ENCODE assay signal across 8 cellular contexts in genomic region chr6:31836676-31837611, GRCh38. TPM values are rescaled to one million over a fixed set of nuclear protein-coding genes. Genes with fewer than 3 reads are reported as not detected.
DNase-seq lines count a peak whose midpoint lies in the region; ATAC-seq and TF ChIP-seq lines count a peak whose summit lies in the region.

No MANE protein-coding gene starts in this region.

- in situ Hi-C loops in mammary epithelial cell (cut with MboI; ENCODE audit: low sequenced_read_pairs in 2 of 2) = no loop called here

- H3K9me2 ChIP-seq in Karpas-422 (replicated peaks; ENCODE audit: insufficient read depth, low read length) = no peaks in the 10 kb centered on the region

- WGBS in mammary epithelial cell (ENCODE audit: low coverage, missing lambda C conversion rate) = 5% methylated on average over 8 of the region's 11 CpGs
- WGBS in mesenchymal stem cell = 10% methylated on average over 9 of the region's 11 CpGs

- no peak overlapping the region for H2BK5ac ChIP-seq in mesenchymal stem cell (ENCODE audit: low read depth, low read length, poor library complexity, severe bottlenecking)

- H2BK12ac ChIP-seq in mesenchymal stem cell (ENCODE audit: low read length in 2 of 2) = no peak overlapping the region

- H2BK15ac ChIP-seq in mesenchymal stem cell (ENCODE audit: low read depth, poor library complexity, severe bottlenecking) = no peak overlapping the region

- CTCF ChIA-PET in mammary epithelial cell (lab: Charles Lee; ENCODE audit: low non-redundant PET) = interaction anchor here (0.6 kb wide), 1 partner anchor 64 kb away, joined by 3 read pairs; no protein-coding TSS in a partner anchor

- peak overlapping the region in 1 of 2 experiments; percentile 48 for H3K14ac ChIP-seq in mesenchymal stem cell (ENCODE audit: low read length in 2 of 2)

- no peak overlapping the region for H4K8ac ChIP-seq in mesenchymal stem cell (ENCODE audit: low read length)

- no peak overlapping the region for H3K18ac ChIP-seq in mesenchymal stem cell (ENCODE audit: low read depth in 1 of 2, low read length in 2 of 2)

- H3K27me3 ChIP-seq in BE2C = no peaks in the 10 kb centered on the region
- no peaks in the 10 kb centered on the region for H3K27me3 ChIP-seq in Karpas-422 (ENCODE audit: low read length)
- H3K27me3 ChIP-seq in mammary epithelial cell (ENCODE audit: insufficient read depth, low read length) = no peaks in the 10 kb centered on the region
- no peaks in the 10 kb centered on the region for H3K27me3 ChIP-seq in mesenchymal stem cell (ENCODE audit: control insufficient read depth in 1 of 2, insufficient read depth in 1 of 2, low read length in 2 of 2)

- H2AFZ ChIP-seq in Karpas-422 (ENCODE audit: low read length) (no peak overlapping the region), mammary epithelial cell (ENCODE audit: low read depth, low read length) (no peak overlapping the region), mesenchymal stem cell (ENCODE audit: low read depth, low read length) (no peak overlapping the region)

- H3K9me3 ChIP-seq in BE2C (no peaks in the 10 kb centered on the region), Karpas-422 (ENCODE audit: low read length) (no peaks in the 10 kb centered on the region), mammary epithelial cell (replicated peaks; ENCODE audit: insufficient read depth, low read length) (no peaks in the 10 kb centered on the region), mesenchymal stem cell (ENCODE audit: control insufficient read depth, low read length) (no peaks in the 10 kb centered on the region)

- peaks cover 9% of the 10 kb centered on the region for H3K79me1 ChIP-seq in mesenchymal stem cell (replicated peaks; ENCODE audit: low read length, poor library complexity, severe bottlenecking)

- no peak overlapping the region for H3K23ac ChIP-seq in mesenchymal stem cell (ENCODE audit: low read length in 2 of 2)

- H3K4me2 ChIP-seq in Karpas-422 (ENCODE audit: low read depth, low read length, poor library complexity, severe bottlenecking) (peak overlapping the region; percentile 91), mammary epithelial cell (ENCODE audit: insufficient read depth, low read depth, low read length) (peak overlapping the region; percentile 86), mesenchymal stem cell (ENCODE audit: low read length, poor library complexity, severe bottlenecking) (peak overlapping the region; percentile 98)

- no TSS peak for BruUV-seq in mammary epithelial cell (replicated peaks; lab: Mats Ljungman, UMichigan)

- intact Hi-C loops in mammary epithelial cell (cut with micrococcal nuclease) = loop anchor here (5.0 kb wide), 1 partner anchor 110 kb away; the partner anchor contains the start of gene CFB

- DNase-seq in BE2C (no peak), Karpas-422 (peak; percentile 62), mammary epithelial cell (peak; percentile 40), mesenchymal stem cell (peak; percentile 68), kidney tubule cell (ENCODE audit: low spot score) (no peak), NCI-H2107 treated with DMSO at 0.1 percent for 48 hours (lab: John Stamatoyannopoulos, UW; ENCODE audit: unreplicated experiment) (no peak)

- TF ChIP-seq CTCF in BE2C (IDR thresholded peaks at IDR 0.05; ENCODE audit: low read depth, low read length) (no peak), mammary epithelial cell (conservative IDR thresholded peaks at IDR 0.05 in 1 of 2, IDR thresholded peaks at IDR 0.05 in 1 of 2; ENCODE audit: extremely low read depth in 1 of 2, insufficient read depth in 1 of 2, low read depth in 1 of 2, low read length in 2 of 2) (peak; percentile 1 to 5)

- H3K4ac ChIP-seq in mesenchymal stem cell (ENCODE audit: low read depth in 1 of 2, low read length in 2 of 2) = no peak overlapping the region

- H3K79me2 ChIP-seq in Karpas-422 (ENCODE audit: low read length) (peaks cover 41% of the 10 kb centered on the region), mammary epithelial cell (ENCODE audit: insufficient read depth, low read length) (peaks cover 57% of the 10 kb centered on the region)

- H4K91ac ChIP-seq in mesenchymal stem cell (ENCODE audit: low read length) = no peak overlapping the region

- H3K36me3 ChIP-seq in BE2C = peaks cover 48% of the 10 kb centered on the region
- H3K36me3 ChIP-seq in Karpas-422 (ENCODE audit: insufficient read depth, low read length) = peaks cover 49% of the 10 kb centered on the region
- peaks cover 26% of the 10 kb centered on the region for H3K36me3 ChIP-seq in mammary epithelial cell (ENCODE audit: insufficient read depth, low read length)
- peaks cover 46 to 51% of the 10 kb centered on the region in 2 experiments for H3K36me3 ChIP-seq in mesenchymal stem cell (ENCODE audit: control insufficient read depth in 1 of 2, insufficient read depth in 2 of 2, low read depth in 1 of 2, low read length in 2 of 2)

- peak overlapping the region; percentile 100 for H3K4me3 ChIP-seq in BE2C (ENCODE audit: low read depth, low read length)
- peak overlapping the region; percentile 99 for H3K4me3 ChIP-seq in Karpas-422 (ENCODE audit: low read length)
- H3K4me3 ChIP-seq in mammary epithelial cell (replicated peaks in 1 of 3; ENCODE audit: insufficient read depth in 1 of 3, low read depth in 2 of 3, low read length in 3 of 3) = peak overlapping the region; percentile 73 to 96 (median 82)
- H3K4me3 ChIP-seq in mesenchymal stem cell (ENCODE audit: insufficient read depth in 1 of 2, low read depth in 1 of 2, low read length in 2 of 2) = peak overlapping the region; percentile 40 to 100

- H4K20me1 ChIP-seq in Karpas-422 (ENCODE audit: insufficient read depth, low read depth, low read length) = peaks cover 26% of the 10 kb centered on the region; the same call in 1 of the 2 replicates
- peaks cover 10% of the 10 kb centered on the region for H4K20me1 ChIP-seq in mammary epithelial cell (ENCODE audit: insufficient read depth, low read length)

- no peak overlapping the region for H2BK120ac ChIP-seq in mesenchymal stem cell (ENCODE audit: low read depth, low read length)

- H3K27ac ChIP-seq in Karpas-422 (ENCODE audit: low read length) = peak overlapping the region; percentile 94
- H3K27ac ChIP-seq in mammary epithelial cell (ENCODE audit: insufficient read depth, low read depth, low read length) = peak overlapping the region; percentile 95
- no peak overlapping the region for H3K27ac ChIP-seq in mesenchymal stem cell (ENCODE audit: low read length, poor library complexity, severe bottlenecking)

- ATAC-seq in esophagus mucosa (no peak), HG03565 (IDR thresholded peaks at IDR 0.05; ENCODE audit: unreplicated experiment) (no peak)

- peak overlapping the region; percentile 100 for H3K9ac ChIP-seq in Karpas-422 (ENCODE audit: low read length)
- peak overlapping the region; percentile 60 for H3K9ac ChIP-seq in mammary epithelial cell (ENCODE audit: insufficient read depth, low read length)
- H3K9ac ChIP-seq in mesenchymal stem cell (ENCODE audit: low read length) = peak overlapping the region; percentile 98

- H2AK5ac ChIP-seq in mesenchymal stem cell (ENCODE audit: low read length, severe bottlenecking) = no peak overlapping the region

- dilution Hi-C loops in mammary epithelial cell (cut with HindIII; ENCODE audit: low sequenced_read_pairs) = loop anchor here (5.0 to 10.0 kb wide), 2 partner anchors 48 to 190 kb away; no protein-coding TSS in a partner anchor

- H3K4me1 ChIP-seq in BE2C (no peaks in the 10 kb centered on the region), Karpas-422 (ENCODE audit: low read length) (peaks cover 42% of the 10 kb centered on the region), mammary epithelial cell (ENCODE audit: insufficient read depth, low read length) (peaks cover 18% of the 10 kb centered on the region), mesenchymal stem cell (ENCODE audit: control insufficient read depth, insufficient read depth, low read depth, low read length) (peaks cover 18% of the 10 kb centered on the region)

RNA-seq across cellular contexts. Expression of gene HSPA1B, which starts 9.4 kb away (rescaled TPM):
- polyA plus RNA-seq in BE2C (2012; ENCODE audit: insufficient read depth, insufficient read length, low read depth) = 120 TPM
- 78.6 and 143 TPM in 2 replicates for total RNA-seq in Karpas-422 (2014; rRNA removed; shearing (Covaris generic); ENCODE audit: low replicate concordance)
- 10 to 100 TPM; 60.8 to 74.8 TPM for total RNA-seq in mammary epithelial cell
- 32.3 TPM for polyA plus RNA-seq in mammary epithelial cell
- 66.4 TPM for polyA minus RNA-seq in mammary epithelial cell
- polyA plus RNA-seq in mesenchymal stem cell (2013, experiment 1 of 2) = 29.0 TPM
- polyA plus RNA-seq in mesenchymal stem cell (2013, experiment 2 of 2) = 26.7 TPM
- total RNA-seq in esophagus mucosa = 92.9 TPM

RNA-seq across cellular contexts. Expression of gene HSPA1A, which starts 21.6 kb away (rescaled TPM):
- polyA plus RNA-seq in BE2C (2012; ENCODE audit: insufficient read depth, insufficient read length, low read depth) = 66.4 TPM
- total RNA-seq in Karpas-422 (2014; rRNA removed; shearing (Covaris generic); ENCODE audit: low replicate concordance) = 0.32 TPM in 1 of 2 replicates, not detected in the other
- 10 to 100 TPM; 67.8 to 99.5 TPM for total RNA-seq in mammary epithelial cell
- polyA plus RNA-seq in mammary epithelial cell = 103 TPM
- polyA minus RNA-seq in mammary epithelial cell = 93.6 TPM
- polyA plus RNA-seq in mesenchymal stem cell (2013, experiment 1 of 2) = 42.7 TPM
- polyA plus RNA-seq in mesenchymal stem cell (2013, experiment 2 of 2) = 44.5 TPM
- 56.6 TPM for total RNA-seq in esophagus mucosa

RNA-seq across cellular contexts. Expression of gene HSPA1L, which starts 21.9 kb away (rescaled TPM):
- polyA plus RNA-seq in BE2C (2012; ENCODE audit: insufficient read depth, insufficient read length, low read depth) = 1.3 TPM
- total RNA-seq in Karpas-422 (2014; rRNA removed; shearing (Covaris generic); ENCODE audit: low replicate concordance) = 0.72 TPM in 1 of 2 replicates, not detected in the other
- total RNA-seq in mammary epithelial cell (under 1 TPM; 0.42 to 0.83 TPM), esophagus mucosa (0.44 TPM)
- polyA plus RNA-seq in mammary epithelial cell = 0.36 TPM
- polyA minus RNA-seq in mammary epithelial cell = not detected
- polyA plus RNA-seq in mesenchymal stem cell (2013, experiment 1 of 2) = 0.70 TPM
- 0.64 TPM for polyA plus RNA-seq in mesenchymal stem cell (2013, experiment 2 of 2)

RNA-seq across cellular contexts. Expression of gene NEU1, which starts 25.7 kb away (rescaled TPM):
- polyA plus RNA-seq in BE2C (2012; ENCODE audit: insufficient read depth, insufficient read length, low read depth) = 87.4 TPM
- total RNA-seq in Karpas-422 (2014; rRNA removed; shearing (Covaris generic); ENCODE audit: low replicate concordance) = 23.7 and 38.7 TPM in 2 replicates
- 10 to 100 TPM; 27.8 to 42.5 TPM for total RNA-seq in mammary epithelial cell
- 44.5 TPM for polyA plus RNA-seq in mammary epithelial cell
- 27.1 TPM for polyA minus RNA-seq in mammary epithelial cell
- 140 TPM for polyA plus RNA-seq in mesenchymal stem cell (2013, experiment 1 of 2)
- 145 TPM for polyA plus RNA-seq in mesenchymal stem cell (2013, experiment 2 of 2)
- total RNA-seq in esophagus mucosa = 17.9 TPM

RNA-seq across cellular contexts. Expression of gene LSM2, which starts 30.2 kb away (rescaled TPM):
- 100 TPM for polyA plus RNA-seq in BE2C (2012; ENCODE audit: insufficient read depth, insufficient read length, low read depth)
- 44.9 and 57.4 TPM in 2 replicates for total RNA-seq in Karpas-422 (2014; rRNA removed; shearing (Covaris generic); ENCODE audit: low replicate concordance)
- 10 to 100 TPM; 23.8 to 55.0 TPM for total RNA-seq in mammary epithelial cell
- polyA plus RNA-seq in mammary epithelial cell = 109 TPM
- polyA minus RNA-seq in mammary epithelial cell = 105 TPM
- polyA plus RNA-seq in mesenchymal stem cell (2013, experiment 1 of 2) = 56.3 TPM
- polyA plus RNA-seq in mesenchymal stem cell (2013, experiment 2 of 2) = 60.3 TPM
- 45.0 TPM for total RNA-seq in esophagus mucosa

Comparison
In these comparisons a context has a peak if more than half of its experiments do, and no peak if none do; other contexts are left out.
1. DNase-seq: peak in Karpas-422 (single experiment), mammary epithelial cell (single experiment) and mesenchymal stem cell (single experiment); none in BE2C (single experiment), kidney tubule cell (single experiment) and NCI-H2107 treated with DMSO at 0.1 percent for 48 hours (single experiment).
2. RNA of gene HSPA1A, which starts 21.6 kb away (total RNA-seq): 67.8 to 99.5 TPM in mammary epithelial cell and 56.6 TPM in esophagus mucosa (single experiment); 0.32 TPM in Karpas-422; every median in the first group is over 10 times any median in the second.
3. Peak in every context shown above with its lines, with median percentiles within 50 percentile points of each other: H3K4me3 ChIP-seq, H3K4me2 ChIP-seq and H3K9ac ChIP-seq.